ENCODE assay signal across 1 cellular context in genomic region chr6:31736026-31736767, GRCh38.
TF ChIP-seq lines count a peak whose summit lies in the region.

Gene CLIC1, minus strand, starts transcription at chr6:31736530. Its CDS starts 230 bp downstream, at chr6:31736300.

TF ChIP-seq in GM12878, 131 proteins besides CTCF, POLR2A, EP300 and RAD21 (continued from another document and continues in another):
- TF ChIP-seq PRDM15 (CRISPR knock-in tag; IDR thresholded peaks at IDR 0.05): no peak
- TF ChIP-seq YY1 (IDR thresholded peaks at IDR 0.05; ENCODE audit: low read depth, low read length): peak; percentile 85
- TF ChIP-seq SREBF1 (IDR thresholded peaks at IDR 0.05; ENCODE audit: low read length): no peak
- no peak for TF ChIP-seq ETV6 (conservative IDR thresholded peaks at IDR 0.05 in 1 of 2, IDR thresholded peaks at IDR 0.05 in 1 of 2; ENCODE audit: borderline replicate concordance in 1 of 2, low read depth in 1 of 2)
- no peak for TF ChIP-seq CEBPB (IDR thresholded peaks at IDR 0.05; ENCODE audit: borderline replicate concordance in 1 of 2, low read depth in 2 of 2, low read length in 2 of 2)
- TF ChIP-seq E4F1 (IDR thresholded peaks at IDR 0.05; ENCODE audit: borderline replicate concordance, partially characterized antibody): peak; percentile 82
- TF ChIP-seq CBX5 (IDR thresholded peaks at IDR 0.05; ENCODE audit: low read depth): no peak
- TF ChIP-seq CBX3 (IDR thresholded peaks at IDR 0.05; ENCODE audit: borderline replicate concordance, low read depth): no peak
- no peak for TF ChIP-seq ATF3 (IDR thresholded peaks at IDR 0.05; ENCODE audit: borderline replicate concordance, extremely low read depth, low read depth, low read length)
- no peak for TF ChIP-seq SUZ12 (IDR thresholded peaks at IDR 0.05; ENCODE audit: unreplicated experiment)
- TF ChIP-seq NFIC (IDR thresholded peaks at IDR 0.05; ENCODE audit: low read depth, low read length): no peak
- TF ChIP-seq NFYA (IDR thresholded peaks at IDR 0.05; ENCODE audit: borderline replicate concordance, low read depth, low read length): no peak
- no peak for TF ChIP-seq RBBP5 (conservative IDR thresholded peaks at IDR 0.05)
- TF ChIP-seq TARDBP (IDR thresholded peaks at IDR 0.05; ENCODE audit: borderline replicate concordance): no peak
- peak; percentile 69 for TF ChIP-seq SMAD5 (IDR thresholded peaks at IDR 0.05; ENCODE audit: low read depth)
- no peak for TF ChIP-seq NR2C2 (IDR thresholded peaks at IDR 0.05; ENCODE audit: borderline replicate concordance, control insufficient read depth, insufficient read length, low read depth)
- no peak for TF ChIP-seq YBX1 (IDR thresholded peaks at IDR 0.05)
- no peak for TF ChIP-seq SREBF2 (IDR thresholded peaks at IDR 0.05; ENCODE audit: low read length)
- TF ChIP-seq NFXL1 (IDR thresholded peaks at IDR 0.05; ENCODE audit: borderline replicate concordance): no peak
- TF ChIP-seq ZNF274 (IDR thresholded peaks at IDR 0.05; ENCODE audit: insufficient read depth, insufficient read length): no peak
- no peak for TF ChIP-seq BCLAF1 (IDR thresholded peaks at IDR 0.05)
- TF ChIP-seq NRF1 (conservative IDR thresholded peaks at IDR 0.05; ENCODE audit: low read depth, low read length): no peak
- no peak for TF ChIP-seq SMARCA5 (IDR thresholded peaks at IDR 0.05)
- 0 out of 2 replicates have a peak, but pooled peaks have one; percentile 34 for TF ChIP-seq ELK1 (IDR thresholded peaks at IDR 0.05; ENCODE audit: low read depth, low read length)
- peak; percentile 61; the same call in 1 of the 2 replicates for TF ChIP-seq POLR2AphosphoS2 (IDR thresholded peaks at IDR 0.05; ENCODE audit: low read depth, low read length)
- TF ChIP-seq BHLHE40 (IDR thresholded peaks at IDR 0.05; ENCODE audit: borderline replicate concordance in 1 of 2, low read depth in 2 of 2, low read length in 1 of 2): no peak
- TF ChIP-seq HCFC1 (IDR thresholded peaks at IDR 0.05; ENCODE audit: low read length): no peak
- TF ChIP-seq BACH1 (IDR thresholded peaks at IDR 0.05; ENCODE audit: borderline replicate concordance): peak; percentile 76; the same call in 1 of the 2 replicates
- TF ChIP-seq HDAC6 (IDR thresholded peaks at IDR 0.05; ENCODE audit: unreplicated experiment): no peak
- peak; percentile 57 to 76 for TF ChIP-seq IKZF2 (IDR thresholded peaks at IDR 0.05)
- peak; percentile 50; the same call in 1 of the 2 replicates for TF ChIP-seq TCF3 (IDR thresholded peaks at IDR 0.05; ENCODE audit: borderline replicate concordance, insufficient read depth, low read depth, low read length)
- TF ChIP-seq BCL3 (IDR thresholded peaks at IDR 0.05; ENCODE audit: borderline replicate concordance, insufficient read depth, low read depth, low read length, poor library complexity, severe bottlenecking): no peak
- no peak for TF ChIP-seq SIX5 (IDR thresholded peaks at IDR 0.05; ENCODE audit: low read depth, low read length, severe bottlenecking)
- TF ChIP-seq RELB (IDR thresholded peaks at IDR 0.05; ENCODE audit: low read depth): peak; percentile 69
- no peak for TF ChIP-seq IRF5 (IDR thresholded peaks at IDR 0.05; ENCODE audit: borderline replicate concordance)
- no peak for TF ChIP-seq ZBTB4 (CRISPR knock-in tag; IDR thresholded peaks at IDR 0.05)
- TF ChIP-seq EZH2 (IDR thresholded peaks at IDR 0.05; ENCODE audit: borderline replicate concordance, control insufficient read depth, low read depth, low read length): no peak
- no peak for TF ChIP-seq DPF2 (IDR thresholded peaks at IDR 0.05)
- TF ChIP-seq ZSCAN29 (IDR thresholded peaks at IDR 0.05): no peak
- TF ChIP-seq JUNB (IDR thresholded peaks at IDR 0.05): no peak; the same call in 1 of the 2 replicates
- TF ChIP-seq PAX8 (IDR thresholded peaks at IDR 0.05): no peak
- TF ChIP-seq USF2 (IDR thresholded peaks at IDR 0.05; ENCODE audit: borderline replicate concordance, low read depth, low read length): no peak
- TF ChIP-seq TCF12 (IDR thresholded peaks at IDR 0.05; ENCODE audit: low read depth, low read length): no peak
- no peak for TF ChIP-seq PML (IDR thresholded peaks at IDR 0.05; ENCODE audit: low read length)
